Comparison of ENCODE assay signal across 13 cellular contexts in the genomic region with DNA sequence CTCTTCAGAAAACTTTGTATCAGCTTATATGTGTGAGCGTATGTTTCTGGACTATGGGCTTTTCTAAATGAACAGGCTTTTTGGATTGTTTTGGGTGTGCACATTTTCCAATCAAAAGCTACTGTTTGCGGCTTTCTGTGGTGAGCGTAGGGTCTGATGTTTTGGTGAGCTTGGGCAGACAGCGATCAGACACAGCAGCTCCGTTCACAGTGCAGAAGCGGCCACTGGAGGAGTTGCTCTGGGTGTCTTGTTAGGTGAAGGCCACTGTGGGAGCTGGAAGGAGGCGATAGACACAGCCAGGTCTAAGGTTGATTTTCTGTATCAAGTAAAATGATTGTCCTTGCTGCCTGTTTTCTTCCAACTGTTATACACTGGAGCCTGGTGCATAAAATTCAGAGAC. TPM values are rescaled to one million over a fixed set of nuclear protein-coding genes. Genes with fewer than 3 reads are reported as not detected.
DNase-seq lines count a peak whose midpoint lies in the region; ATAC-seq, FAIRE-seq and TF ChIP-seq lines count a peak whose summit lies in the region.
"Had no signal": no experiment of that assay in that cellular context is flagged by ENCODE, and none has a peak within 500 bp of the region (broad histone marks: within the 10 kb centered on the region; RNA-seq: fewer than 3 reads in every experiment).

No MANE protein-coding gene starts in this region.

- TF ChIP-seq CTCF in keratinocyte (optimal IDR thresholded peaks at IDR 0.05 in 1 of 3, IDR thresholded peaks at IDR 0.05 in 1 of 3, conservative IDR thresholded peaks at IDR 0.05 in 1 of 3; ENCODE audit: extremely low read depth in 1 of 3, insufficient read depth in 2 of 3, low read length in 3 of 3): no peak

- peaks cover 93% of the 10 kb centered on the region for H3K4me1 Mint-ChIP-seq in activated CD4-positive, alpha-beta T cell treated with anti-CD3 and anti-CD28 coated beads for 36 hours
- peaks cover 84% of the 10 kb centered on the region for H3K4me1 Mint-ChIP-seq in activated naive CD8-positive, alpha-beta T cell treated with anti-CD3 and anti-CD28 coated beads for 36 hours
- H3K4me1 Mint-ChIP-seq in stimulated activated naive B cell treated with anti-CD40 and anti-IgM and Interleukin-4, amounts not matched to agents 10 μg/mL and 1 μg/mL and 100 μg/mL, for 72 hours: peaks cover 57 to 89% of the 10 kb centered on the region in 2 donors

- peak; percentile 46 for DNase-seq in activated CD4-positive, alpha-beta T cell treated with anti-CD3 and anti-CD28 coated beads for 36 hours
- no peak for DNase-seq in activated CD4-positive, alpha-beta T cell treated with anti-CD3 and anti-CD28 coated beads, Interleukin-2, amount 50 U/mL, for 48 hours
- DNase-seq in activated naive CD8-positive, alpha-beta T cell treated with anti-CD3 and anti-CD28 coated beads for 36 hours: no peak
- DNase-seq in keratinocyte (ENCODE audit: low read depth, low spot score) (no peak), HuH-7.5 (ENCODE audit: low spot score) (no peak), ecto neural progenitor cell (ENCODE audit: low spot score) (no peak), HT-29 (ENCODE audit: low spot score) (no peak)
- no peak for DNase-seq in stimulated activated naive B cell treated with anti-CD40 and anti-IgM and Interleukin-4, amounts not matched to agents 10 μg/mL and 1 μg/mL and 100 μg/mL, for 72 hours
- DNase-seq: dermis blood vessel endothelial cell; kidney glomerular epithelial cell; NCI-H748 treated with DMSO at 0.1 percent for 48 hours; stimulated activated CD4-positive, alpha-beta T cell treated with anti-CD3 and anti-CD28 coated beads, Interleukin-2, amount 100 ng/mL, for 48 hours had no signal

- H3K4me2 ChIP-seq in keratinocyte (ENCODE audit: control insufficient read depth, extremely low read depth, insufficient read depth, low read depth, low read length): peak overlapping the region; percentile 75

- peaks cover 71% of the 10 kb centered on the region for H3K4me1 ChIP-seq in keratinocyte (ENCODE audit: control insufficient read depth, extremely low read depth, insufficient read depth, low read length)

- FAIRE-seq in keratinocyte (lab: Jason Lieb, UNC): no peak
- FAIRE-seq: A204.1 had no signal

- peaks cover 100% of the 10 kb centered on the region for H3K79me2 ChIP-seq in keratinocyte (ENCODE audit: control insufficient read depth, insufficient read depth, low read length)

- H3K9me1 ChIP-seq in keratinocyte (ENCODE audit: control insufficient read depth, extremely low read depth, insufficient read depth, low read length): peaks cover 9% of the 10 kb centered on the region

- ATAC-seq in activated CD4-positive, alpha-beta T cell treated with anti-CD3 and anti-CD28 coated beads for 36 hours: no peak
- ATAC-seq in stimulated activated naive B cell treated with anti-CD40 and anti-IgM and Interleukin-4, amounts not matched to agents 10 μg/mL and 1 μg/mL and 100 μg/mL, for 72 hours (replicated peaks): no peak

- H3K27ac Mint-ChIP-seq in activated CD4-positive, alpha-beta T cell treated with anti-CD3 and anti-CD28 coated beads for 36 hours: peak overlapping the region; percentile 33
- peak overlapping the region; percentile 66 for H3K27ac Mint-ChIP-seq in activated naive CD8-positive, alpha-beta T cell treated with anti-CD3 and anti-CD28 coated beads for 36 hours
- peak overlapping the region; percentile 44 for H3K27ac Mint-ChIP-seq in stimulated activated naive B cell treated with anti-CD40 and anti-IgM and Interleukin-4, amounts not matched to agents 10 μg/mL and 1 μg/mL and 100 μg/mL, for 72 hours

- no peaks in the 10 kb centered on the region for H3K27me3 ChIP-seq in keratinocyte (ENCODE audit: control insufficient read depth, extremely low read depth, insufficient read depth, low read length)

- CTCF ChIA-PET in activated CD4-positive, alpha-beta T cell treated with anti-CD3 and anti-CD28 coated beads for 36 hours (lab: Charles Lee): interaction anchor here (0.6 to 4.4 kb wide), 6 partner anchors 8 to 863 kb away, joined by 3 to 30 read pairs (median 3); no protein-coding TSS in a partner anchor

- H3K27ac ChIP-seq in keratinocyte (ENCODE audit: control insufficient read depth, insufficient read depth, low read length): peak overlapping the region; percentile 2

- H3K9me3 Mint-ChIP-seq in activated CD4-positive, alpha-beta T cell treated with anti-CD3 and anti-CD28 coated beads for 36 hours (ENCODE audit: low read depth): no peaks in the 10 kb centered on the region
- no peaks in the 10 kb centered on the region for H3K9me3 Mint-ChIP-seq in activated naive CD8-positive, alpha-beta T cell treated with anti-CD3 and anti-CD28 coated beads for 36 hours
- H3K9me3 Mint-ChIP-seq in stimulated activated naive B cell treated with anti-CD40 and anti-IgM and Interleukin-4, amounts not matched to agents 10 μg/mL and 1 μg/mL and 100 μg/mL, for 72 hours: no peaks in the 10 kb centered on the region

- H4K20me1 ChIP-seq in keratinocyte (ENCODE audit: control insufficient read depth, extremely low read depth, insufficient read depth, low read length): peaks cover 71% of the 10 kb centered on the region

- peaks cover 0 to 6% of the 10 kb centered on the region in 2 experiments for H3K36me3 ChIP-seq in keratinocyte (ENCODE audit: control insufficient read depth in 2 of 2, extremely low read depth in 1 of 2, insufficient read depth in 2 of 2, low read length in 2 of 2)

- POLR2A ChIA-PET in activated CD4-positive, alpha-beta T cell treated with anti-CD3 and anti-CD28 coated beads for 36 hours (lab: Charles Lee): interaction anchor here (1.0 kb wide), 3 partner anchors 8 to 32 kb away, joined by 3 to 6 read pairs (median 5); no protein-coding TSS in a partner anchor

- no peak overlapping the region for H3K9ac ChIP-seq in keratinocyte (ENCODE audit: control insufficient read depth, extremely low read depth, insufficient read depth, low read length)

- H3K36me3 Mint-ChIP-seq in activated CD4-positive, alpha-beta T cell treated with anti-CD3 and anti-CD28 coated beads for 36 hours (ENCODE audit: low read depth): peaks cover 18% of the 10 kb centered on the region
- H3K36me3 Mint-ChIP-seq in activated naive CD8-positive, alpha-beta T cell treated with anti-CD3 and anti-CD28 coated beads for 36 hours: peaks cover 14% of the 10 kb centered on the region
- H3K36me3 Mint-ChIP-seq in stimulated activated naive B cell treated with anti-CD40 and anti-IgM and Interleukin-4, amounts not matched to agents 10 μg/mL and 1 μg/mL and 100 μg/mL, for 72 hours: peaks cover 17 to 30% of the 10 kb centered on the region in 2 donors

- intact Hi-C loops in activated CD4-positive, alpha-beta T cell treated with anti-CD3 and anti-CD28 coated beads for 36 hours (cut with DNase I, micrococcal nuclease): loop anchor here (1.0 to 5.0 kb wide), 3 partner anchors 10 to 53 kb away; no protein-coding TSS in a partner anchor

- dilution Hi-C loops in keratinocyte (cut with MboI; ENCODE audit: extremely low pct_ligation_motif_present, low sequenced_read_pairs): no loop called here

- no peak overlapping the region for H3K4me3 ChIP-seq in keratinocyte (ENCODE audit: control insufficient read depth in 2 of 3, extremely low read depth in 1 of 3, insufficient read depth in 2 of 3, low read depth in 1 of 3, low read length in 3 of 3)

- no peaks in the 10 kb centered on the region for H3K27me3 Mint-ChIP-seq in activated CD4-positive, alpha-beta T cell treated with anti-CD3 and anti-CD28 coated beads for 36 hours
- no peaks in the 10 kb centered on the region for H3K27me3 Mint-ChIP-seq in activated naive CD8-positive, alpha-beta T cell treated with anti-CD3 and anti-CD28 coated beads for 36 hours
- H3K27me3 Mint-ChIP-seq in stimulated activated naive B cell treated with anti-CD40 and anti-IgM and Interleukin-4, amounts not matched to agents 10 μg/mL and 1 μg/mL and 100 μg/mL, for 72 hours: no peaks in the 10 kb centered on the region

- H3K9me3 ChIP-seq in keratinocyte (ENCODE audit: control insufficient read depth, low read depth, low read length): no peaks in the 10 kb centered on the region

- H3K4me3 Mint-ChIP-seq in activated CD4-positive, alpha-beta T cell treated with anti-CD3 and anti-CD28 coated beads for 36 hours: peak overlapping the region; percentile 56
- peak overlapping the region; percentile 49 for H3K4me3 Mint-ChIP-seq in activated naive CD8-positive, alpha-beta T cell treated with anti-CD3 and anti-CD28 coated beads for 36 hours
- H3K4me3 Mint-ChIP-seq in stimulated activated naive B cell treated with anti-CD40 and anti-IgM and Interleukin-4, amounts not matched to agents 10 μg/mL and 1 μg/mL and 100 μg/mL, for 72 hours: peak overlapping the region in 1 of 2 donors; percentile 18

- H2AFZ ChIP-seq in keratinocyte (ENCODE audit: control insufficient read depth, low read length): no peak overlapping the region

RNA-seq across cellular contexts. Expression of a gene that starts 11.1 kb away (rescaled TPM):
- total RNA-seq in activated CD4-positive, alpha-beta T cell treated with anti-CD3 and anti-CD28 coated beads for 36 hours: 100 to 1,000 TPM; 151 to 184 TPM
- 100 to 1,000 TPM; 128 to 135 TPM for total RNA-seq in activated naive CD8-positive, alpha-beta T cell treated with anti-CD3 and anti-CD28 coated beads for 36 hours
- 15.2 to 38.8 TPM (median 20.8 TPM) in 3 replicates for polyA plus RNA-seq in keratinocyte
- 36.7 TPM for polyA plus RNA-seq in keratinocyte (2011; ENCODE audit: low read depth)
- 26.1 and 27.0 TPM in 2 replicates for polyA plus RNA-seq in keratinocyte (2011; cell fraction: cytosol; rRNA removed)
- polyA plus RNA-seq in keratinocyte (2011; cell fraction: nucleus; rRNA removed): 170 and 203 TPM in 2 replicates
- polyA plus RNA-seq in keratinocyte (2012; ENCODE audit: low replicate concordance): 32.6 and 73.5 TPM in 2 replicates
- polyA minus RNA-seq in keratinocyte: 69.3 to 140 TPM (median 93.9 TPM) in 3 replicates
- polyA minus RNA-seq in keratinocyte (2011; cell fraction: cytosol; rRNA and poly(A)+ RNA removed): 29.4 TPM
- polyA minus RNA-seq in keratinocyte (2011; cell fraction: nucleus; rRNA and poly(A)+ RNA removed): 91.0 and 150 TPM in 2 replicates
- total RNA-seq in HT-29 (2014; rRNA removed; shearing (Covaris generic)): 96.5 and 106 TPM in 2 replicates
